ENCODE assay signal across 16 cellular contexts in genomic region chr13:33490461-33491327, GRCh38.
DNase-seq lines count a peak whose midpoint lies in the region; ATAC-seq and TF ChIP-seq lines count a peak whose summit lies in the region.
"Had no signal": no experiment of that assay in that cellular context is flagged by ENCODE, and none has a peak within 500 bp of the region (broad histone marks: within the 10 kb centered on the region; RNA-seq: fewer than 3 reads in every experiment).

No MANE protein-coding gene starts in this region.

- no peaks in the 10 kb centered on the region for H3K9me3 Mint-ChIP-seq in endodermal cell
- H3K9me3 Mint-ChIP-seq in naive thymus-derived CD4-positive, alpha-beta T cell = peaks cover 0 to 4% (median 0%) of the 10 kb centered on the region in 11 donors
- H3K9me3 Mint-ChIP-seq: activated CD4-positive, alpha-beta T cell treated with anti-CD3 and anti-CD28 coated beads, Interleukin-2, amount 10 ng/mL, durations not matched to agents 7 days and 5 days; activated T-cell treated with anti-CD3 and anti-CD28 coated beads, Interleukin-2, amount 50 U/mL, for 72 hours; naive thymus-derived CD8-positive, alpha-beta T cell had no signal

- H3K4me1 ChIP-seq in endodermal cell (ENCODE audit: control insufficient read depth, insufficient read depth, low read length) (no peaks in the 10 kb centered on the region), thyroid gland (peaks cover 7 to 11% of the 10 kb centered on the region in 2 donors)
- H3K4me1 ChIP-seq in naive thymus-derived CD4-positive, alpha-beta T cell (ENCODE audit: control insufficient read depth in 2 of 2, insufficient read depth in 2 of 2, low read length in 2 of 2) = no peaks in the 10 kb centered on the region

- no peaks in the 10 kb centered on the region for H3K27me3 Mint-ChIP-seq in endodermal cell (ENCODE audit: insufficient read depth)
- H3K27me3 Mint-ChIP-seq in naive thymus-derived CD4-positive, alpha-beta T cell = peaks cover 3 to 29% (median 12%) of the 10 kb centered on the region in 5 donors

- H3K27ac Mint-ChIP-seq in endodermal cell = peak overlapping the region; percentile 66
- H3K27ac Mint-ChIP-seq in naive thymus-derived CD4-positive, alpha-beta T cell = no peak overlapping the region
- H3K27ac Mint-ChIP-seq: activated CD4-positive, alpha-beta T cell treated with anti-CD3 and anti-CD28 coated beads, Interleukin-2, amount 10 ng/mL, durations not matched to agents 7 days and 5 days; activated T-cell treated with anti-CD3 and anti-CD28 coated beads, Interleukin-2, amount 50 U/mL, for 72 hours; naive thymus-derived CD8-positive, alpha-beta T cell; T-helper 17 cell had no signal

- no peak for TF ChIP-seq POLR2A in thyroid gland (IDR thresholded peaks at IDR 0.05)

- H3K9me3 ChIP-seq in endodermal cell (ENCODE audit: control insufficient read depth, low read length) = no peaks in the 10 kb centered on the region
- H3K9me3 ChIP-seq in thyroid gland = no peaks in the 10 kb centered on the region
- no peaks in the 10 kb centered on the region for H3K9me3 ChIP-seq in naive thymus-derived CD4-positive, alpha-beta T cell (ENCODE audit: control insufficient read depth in 2 of 3, low read length in 3 of 3)
- H3K9me3 ChIP-seq: MG63, tibial nerve had no signal

- no peak overlapping the region for H3K27ac ChIP-seq in endodermal cell (ENCODE audit: low read depth, low read length)
- no peak overlapping the region for H3K27ac ChIP-seq in thyroid gland
- no peak overlapping the region for H3K27ac ChIP-seq in naive thymus-derived CD4-positive, alpha-beta T cell (ENCODE audit: low read depth, low read length)
- H3K27ac ChIP-seq: 22Rv1 had no signal

- ATAC-seq in HG02642 (IDR thresholded peaks at IDR 0.05; ENCODE audit: poor library complexity, unreplicated experiment) = no peak
- no peak for ATAC-seq in naive thymus-derived CD4-positive, alpha-beta T cell
- ATAC-seq in GM21526 (IDR thresholded peaks at IDR 0.05; ENCODE audit: low FRiP score, unreplicated experiment) = no peak
- ATAC-seq: activated T-cell treated with anti-CD3 and anti-CD28 coated beads, Interleukin-2, amount 50 U/mL, for 72 hours; naive thymus-derived CD8-positive, alpha-beta T cell; T-helper 17 cell had no signal

- peak overlapping the region; percentile 38 for H3K4me3 Mint-ChIP-seq in endodermal cell
- H3K4me3 Mint-ChIP-seq in naive thymus-derived CD4-positive, alpha-beta T cell = no peak overlapping the region
- H3K4me3 Mint-ChIP-seq: activated CD4-positive, alpha-beta T cell treated with anti-CD3 and anti-CD28 coated beads, Interleukin-2, amount 10 ng/mL, durations not matched to agents 7 days and 5 days; activated T-cell treated with anti-CD3 and anti-CD28 coated beads, Interleukin-2, amount 50 U/mL, for 72 hours; naive thymus-derived CD8-positive, alpha-beta T cell; T-helper 17 cell had no signal

- no peak overlapping the region for H3K9ac ChIP-seq in endodermal cell (ENCODE audit: extremely low read depth, low read length, poor library complexity, severe bottlenecking)

- no peaks in the 10 kb centered on the region for H3K36me3 Mint-ChIP-seq in endodermal cell (ENCODE audit: low read depth)
- peaks cover 0 to 5% (median 0%) of the 10 kb centered on the region in 5 donors for H3K36me3 Mint-ChIP-seq in naive thymus-derived CD4-positive, alpha-beta T cell
- H3K36me3 Mint-ChIP-seq: naive thymus-derived CD8-positive, alpha-beta T cell had no signal

- DNase-seq in NCI-H82 (lab: John Stamatoyannopoulos, UW) (peak; percentile 13), NCI-H82 treated with DMSO at 0.1 percent for 48 hours (lab: John Stamatoyannopoulos, UW; ENCODE audit: unreplicated experiment) (no peak), endodermal cell (peak; percentile 90), islet precursor cell (peak; percentile 67), thyroid gland (peak; percentile 8 to 12)
- no peak for DNase-seq in naive thymus-derived CD4-positive, alpha-beta T cell
- DNase-seq: activated CD4-positive, alpha-beta T cell treated with anti-CD3 and anti-CD28 coated beads, Interleukin-2, amount 10 ng/mL, durations not matched to agents 7 days and 5 days; activated T-cell treated with anti-CD3 and anti-CD28 coated beads, Interleukin-2, amount 50 U/mL, for 72 hours; MG63; naive thymus-derived CD8-positive, alpha-beta T cell; NCI-H2171 treated with DMSO at 0.1 percent for 48 hours; T-helper 17 cell had no signal

- H3K36me3 ChIP-seq in endodermal cell (ENCODE audit: control insufficient read depth, insufficient read depth, low read length) = no peaks in the 10 kb centered on the region
- H3K36me3 ChIP-seq in thyroid gland = no peaks in the 10 kb centered on the region
- H3K36me3 ChIP-seq in naive thymus-derived CD4-positive, alpha-beta T cell (ENCODE audit: control insufficient read depth in 2 of 3, insufficient read depth in 3 of 3, low read length in 3 of 3) = no peaks in the 10 kb centered on the region
- H3K36me3 ChIP-seq: MG63, tibial nerve had no signal

- no peaks in the 10 kb centered on the region for H3K27me3 ChIP-seq in endodermal cell (ENCODE audit: control insufficient read depth, insufficient read depth, low read length, poor library complexity, severe bottlenecking)
- no peaks in the 10 kb centered on the region for H3K27me3 ChIP-seq in thyroid gland
- H3K27me3 ChIP-seq in naive thymus-derived CD4-positive, alpha-beta T cell (ENCODE audit: control insufficient read depth in 2 of 2, insufficient read depth in 2 of 2, low read length in 2 of 2) = no peaks in the 10 kb centered on the region
- H3K27me3 ChIP-seq: MG63, tibial nerve had no signal

- H3K4me1 Mint-ChIP-seq in endodermal cell = peaks cover 27% of the 10 kb centered on the region
- peaks cover 0 to 12% (median 0%) of the 10 kb centered on the region in 7 donors for H3K4me1 Mint-ChIP-seq in naive thymus-derived CD4-positive, alpha-beta T cell
- H3K4me1 Mint-ChIP-seq: activated CD4-positive, alpha-beta T cell treated with anti-CD3 and anti-CD28 coated beads, Interleukin-2, amount 10 ng/mL, durations not matched to agents 7 days and 5 days had no signal

- H3K4me3 ChIP-seq in endodermal cell (ENCODE audit: low read length) = no peak overlapping the region
- H3K4me3 ChIP-seq in thyroid gland (replicated peaks in 1 of 3) = no peak overlapping the region
- H3K4me3 ChIP-seq in naive thymus-derived CD4-positive, alpha-beta T cell (ENCODE audit: low read length) = no peak overlapping the region
- H3K4me3 ChIP-seq: MG63, tibial nerve had no signal

- WGBS in endodermal cell (ENCODE audit: insufficient coverage in 1 of 2, insufficient read length in 1 of 2), 2 experiments = 82 to 97% methylated on average over 6 to 16 of the region's 17 CpGs
- WGBS in thyroid gland, 2 donors = 77 to 82% methylated on average over 15 to 17 of the region's 17 CpGs

- CTCF ChIA-PET in naive thymus-derived CD4-positive, alpha-beta T cell (lab: Charles Lee) = no interaction called here

- POLR2A ChIA-PET in naive thymus-derived CD4-positive, alpha-beta T cell (lab: Charles Lee) = no interaction called here

- TF ChIP-seq CTCF in endodermal cell (conservative IDR thresholded peaks at IDR 0.05) (peak; percentile 77), thyroid gland (IDR thresholded peaks at IDR 0.05) (no peak)

- intact Hi-C loops in thyroid gland (cut with DNase I) = no loop called here
- intact Hi-C loops in naive thymus-derived CD4-positive, alpha-beta T cell (cut with micrococcal nuclease) = no loop called here

Comparison
In these comparisons a context has a peak if more than half of its experiments do, and no peak if none do; other contexts are left out.
1. DNase-seq: peak in NCI-H82 (single experiment), endodermal cell (single experiment), islet precursor cell (single experiment) and thyroid gland (2 of 2); none in NCI-H82 treated with DMSO at 0.1 percent for 48 hours (single experiment) and naive thymus-derived CD4-positive, alpha-beta T cell (0 of 9).